In the genomic region with DNA sequence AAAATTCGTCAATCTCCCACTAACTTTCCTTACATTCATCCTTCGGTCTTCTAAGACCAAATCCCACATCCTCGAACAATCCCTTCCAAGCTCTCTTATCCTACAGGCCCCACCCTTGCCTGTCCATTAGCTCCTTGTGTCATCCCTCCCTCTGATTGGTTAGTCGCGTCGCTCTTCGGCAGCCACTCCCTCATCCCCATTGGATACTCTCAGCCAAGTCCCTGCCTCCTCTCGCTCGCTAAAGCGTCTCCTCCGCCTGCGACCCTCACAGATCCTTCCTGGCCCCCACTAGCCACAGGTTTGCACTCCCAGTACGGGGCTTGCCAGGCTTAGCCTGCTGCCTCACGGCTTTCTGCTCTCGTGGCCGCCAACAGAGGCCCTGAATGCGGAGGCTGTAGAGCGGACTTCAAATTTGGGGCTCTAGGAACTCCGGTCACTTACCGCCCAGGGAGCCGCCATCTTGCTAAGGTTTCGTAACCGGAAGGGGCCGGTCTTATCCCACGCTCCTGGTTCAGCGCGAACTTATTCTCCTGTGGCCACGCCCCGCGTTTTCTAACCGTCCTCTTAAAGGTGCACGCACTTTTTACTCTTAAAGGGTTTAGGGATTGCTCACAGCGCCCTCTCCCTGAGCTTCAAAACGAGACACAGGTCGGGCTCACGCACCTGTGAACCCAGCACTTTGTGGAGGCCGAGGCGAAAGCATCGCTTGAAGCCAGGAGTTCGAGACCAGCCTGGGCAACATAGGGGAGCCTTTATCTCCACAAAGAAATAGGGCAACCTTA, we compare ENCODE assay signal across 8 cellular contexts. TPM values are rescaled to one million over a fixed set of nuclear protein-coding genes. Genes with fewer than 3 reads are reported as not detected.
A peak's percentile ranks its signal among the peaks of the same experiment; 100 is the strongest.
DNase-seq lines count a peak whose midpoint lies in the region; ATAC-seq and TF ChIP-seq lines count a peak whose summit lies in the region.

Gene DMAC2 (minus strand): TSS at position 472 of the 782 bp plus-strand sequence. CDS start 13 bp downstream, at position 459.

- no peak within 1 kb of the TSS for H3K27ac Mint-ChIP-seq in endodermal cell

- H3K9ac ChIP-seq in endodermal cell (ENCODE audit: extremely low read depth, low read length, poor library complexity, severe bottlenecking) (peak within 1 kb of the TSS; percentile 96), mesendoderm (ENCODE audit: low read length) (peak within 1 kb of the TSS; percentile 88)

- peaks cover 3% of the 10 kb centered on the region for H3K79me1 ChIP-seq in mesendoderm (ENCODE audit: low read length)

- H3K36me3 ChIP-seq in endodermal cell (ENCODE audit: control insufficient read depth, insufficient read depth, low read length) (peaks cover 7% of the 10 kb centered on the region), mesendoderm (ENCODE audit: control insufficient read depth, insufficient read depth, low read length) (peaks cover 1% of the 10 kb centered on the region)

- no peaks in the 10 kb centered on the region for H3K9me3 ChIP-seq in endodermal cell (ENCODE audit: control insufficient read depth, low read length)

- peak; percentile 68 for TF ChIP-seq CTCF in endodermal cell (conservative IDR thresholded peaks at IDR 0.05)

- H3K27ac ChIP-seq in endodermal cell (ENCODE audit: low read depth, low read length) = peak within 1 kb of the TSS; percentile 90
- H3K27ac ChIP-seq in mesendoderm (ENCODE audit: low read depth, low read length) = peak within 1 kb of the TSS; percentile 80

- no peak within 1 kb of the TSS for H2BK15ac ChIP-seq in mesendoderm (replicated peaks; ENCODE audit: low read depth)

- H3K9me3 Mint-ChIP-seq in endodermal cell = no peaks in the 10 kb centered on the region

- CTCF ChIA-PET in activated CD8-positive, alpha-beta memory T cell treated with anti-CD3 and anti-CD28 coated beads for 36 hours (lab: Charles Lee) = interaction anchor here (0.6 to 2.8 kb wide), 16 partner anchors 10 to 235 kb away, joined by 3 to 27 read pairs (median 4); partner anchors contain the start of gene B3GNT8

- H3K4ac ChIP-seq in mesendoderm (ENCODE audit: low read depth, low read length) = peak within 1 kb of the TSS; percentile 60

- peak within 1 kb of the TSS; percentile 96 for H3K56ac ChIP-seq in mesendoderm (ENCODE audit: low read length)

- no peak within 1 kb of the TSS for H3K4me3 Mint-ChIP-seq in endodermal cell

- 2% methylated on average over 35 to 40 of the region's 40 CpGs for WGBS in endodermal cell (ENCODE audit: insufficient coverage in 1 of 2, insufficient read length in 1 of 2), 2 experiments
- no CpG with 5 or more reads among the region's 40 CpGs for WGBS in mesendoderm (ENCODE audit: extremely low coverage, insufficient coverage, low lambda C conversion rate)

- no peak within 1 kb of the TSS for H4K5ac ChIP-seq in mesendoderm (ENCODE audit: low read length)

- no peaks in the 10 kb centered on the region for H3K4me1 ChIP-seq in endodermal cell (ENCODE audit: control insufficient read depth, insufficient read depth, low read length)
- no peaks in the 10 kb centered on the region for H3K4me1 ChIP-seq in mesendoderm (ENCODE audit: control insufficient read depth, low read depth, low read length)

- H3K18ac ChIP-seq in mesendoderm (ENCODE audit: low read length) = peak within 1 kb of the TSS; percentile 88

- no peak within 1 kb of the TSS for H3K23ac ChIP-seq in mesendoderm (ENCODE audit: low read length)

- H3K4me2 ChIP-seq in mesendoderm (ENCODE audit: low read length) = peak within 1 kb of the TSS; percentile 39

- H3K36me3 Mint-ChIP-seq in endodermal cell (ENCODE audit: low read depth) = peaks cover 15% of the 10 kb centered on the region

- H2BK5ac ChIP-seq in mesendoderm (ENCODE audit: low read length) = peak within 1 kb of the TSS; percentile 80

- H4K8ac ChIP-seq in mesendoderm (ENCODE audit: low read depth, low read length) = peak within 1 kb of the TSS; percentile 90

- DNase-seq in Caki2 (ENCODE audit: low read depth) (peak; percentile 99), HT1080 (ENCODE audit: low read depth) (peak; percentile 97), NOMO-1 (lab: John Stamatoyannopoulos, UW; ENCODE audit: unreplicated experiment in 2 of 2) (peak; percentile 94 to 98), endodermal cell (peak; percentile 98), mesendoderm (peak; percentile 100)
- DNase-seq in stimulated activated CD8-positive, alpha-beta memory T cell treated with anti-CD3 and anti-CD28 coated beads, Interleukin-15, amount 100 ng/mL, for 1 hour (ENCODE audit: low read depth) = peak; percentile 92

- H3K4me3 ChIP-seq in endodermal cell (ENCODE audit: low read length) = peak within 1 kb of the TSS; percentile 98
- H3K4me3 ChIP-seq in mesendoderm (ENCODE audit: low read length) = peak within 1 kb of the TSS; percentile 82

- peaks cover 6% of the 10 kb centered on the region for H3K4me1 Mint-ChIP-seq in endodermal cell

- peak; percentile 82 for ATAC-seq in GM21360 (IDR thresholded peaks at IDR 0.05; ENCODE audit: unreplicated experiment)

- no peaks in the 10 kb centered on the region for H3K79me2 ChIP-seq in mesendoderm (ENCODE audit: control insufficient read depth, insufficient read depth, low read length)

- peaks cover 18% of the 10 kb centered on the region for H3K27me3 Mint-ChIP-seq in endodermal cell (ENCODE audit: insufficient read depth)

- H2AK5ac ChIP-seq in mesendoderm (ENCODE audit: low read length) = no peak within 1 kb of the TSS

- POLR2A ChIA-PET in activated CD8-positive, alpha-beta memory T cell treated with anti-CD3 and anti-CD28 coated beads for 36 hours (lab: Charles Lee) = interaction anchor here (0.6 to 0.7 kb wide), 2 partner anchors 11 to 241 kb away, joined by 3 read pairs; no protein-coding TSS in a partner anchor

- H3K27me3 ChIP-seq in endodermal cell (ENCODE audit: control insufficient read depth, insufficient read depth, low read length, poor library complexity, severe bottlenecking) (no peaks in the 10 kb centered on the region), mesendoderm (ENCODE audit: insufficient read depth, low read length, poor library complexity) (no peaks in the 10 kb centered on the region)

- H2BK120ac ChIP-seq in mesendoderm (ENCODE audit: low read depth, low read length) = no peak within 1 kb of the TSS

- in situ Hi-C loops in Caki2 (cut with HindIII; ENCODE audit: low pct_unique_long_range_greater_than_20kb, low sequenced_read_pairs) = no loop called here

RNA-seq across cellular contexts. Expression of gene DMAC2, which starts in this region (rescaled TPM):
- 68.5 and 79.9 TPM in 2 replicates for total RNA-seq in Caki2 (2014; rRNA removed; shearing (Covaris generic); ENCODE audit: low replicate concordance)
- 47.1 and 58.0 TPM in 2 replicates for total RNA-seq in HT1080 (2014; rRNA removed; shearing (Covaris generic))
- 64.6 and 65.7 TPM in 2 replicates for polyA plus RNA-seq in HT1080 (2015; cell fraction: cytosol; rRNA removed)
- polyA plus RNA-seq in HT1080 (2015; cell fraction: nucleus; rRNA removed) = 42.2 and 46.2 TPM in 2 replicates
- total RNA-seq in activated CD8-positive, alpha-beta memory T cell treated with anti-CD3 and anti-CD28 coated beads for 36 hours = 10 to 100 TPM; 67.6 to 70.0 TPM
- 10 to 100 TPM; 52.9 to 71.5 TPM for total RNA-seq in endodermal cell
- 82.8 TPM for polyA plus RNA-seq in endodermal cell (2013, experiment 1 of 2)
- polyA plus RNA-seq in endodermal cell (2013, experiment 2 of 2) = 72.9 TPM
- polyA plus RNA-seq in mesendoderm (2013, experiment 1 of 2) = 70.8 TPM
- polyA plus RNA-seq in mesendoderm (2013, experiment 2 of 2) = 70.2 TPM

Comparison
In these comparisons a context has a peak if more than half of its experiments do, and no peak if none do; other contexts are left out.
1. Peak in every context shown above with its lines: DNase-seq, ATAC-seq, H3K4me3 ChIP-seq and H3K27ac ChIP-seq.